In the genomic region with DNA sequence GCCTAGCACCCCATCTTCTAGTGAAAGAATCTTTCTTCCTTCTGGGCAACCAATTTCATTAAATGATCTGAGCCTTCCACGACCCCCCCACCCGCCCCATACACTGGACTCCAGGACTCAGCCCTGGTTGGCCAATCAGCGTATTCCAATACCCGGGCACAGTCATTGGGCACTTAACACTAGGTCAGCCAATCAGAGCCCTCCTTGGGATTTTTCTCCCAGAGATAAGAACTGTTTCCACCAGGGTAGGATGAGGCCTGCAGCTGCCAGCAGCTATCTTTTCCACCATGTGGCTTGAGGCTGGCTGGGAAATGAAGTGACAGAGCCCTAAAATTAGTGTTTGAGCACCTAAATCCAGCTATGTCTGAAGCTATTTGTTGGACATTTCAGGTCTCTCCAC, we compare ENCODE assay signal across 19 cellular contexts.
DNase-seq lines count a peak whose midpoint lies in the region; ATAC-seq, FAIRE-seq and TF ChIP-seq lines count a peak whose summit lies in the region.
"Had no signal": no experiment of that assay in that cellular context is flagged by ENCODE, and none has a peak within 500 bp of the region (broad histone marks: within the 10 kb centered on the region; RNA-seq: fewer than 3 reads in every experiment).

No MANE protein-coding gene starts in this region.

- no peak overlapping the region for H3K4me2 ChIP-seq in K562 (ENCODE audit: insufficient read depth, low read length)
- H3K4me2 ChIP-seq in OCI-LY7 (ENCODE audit: low read length) = no peak overlapping the region

- H3K9me2 ChIP-seq in OCI-LY7 (ENCODE audit: insufficient read depth, low read length) = no peaks in the 10 kb centered on the region

- intact Hi-C loops in K562 (cut with micrococcal nuclease) (no loop called here), OCI-LY7 (cut with micrococcal nuclease; ENCODE audit: unreplicated experiment) (no loop called here)

- H3K27ac ChIP-seq in K562 (ENCODE audit: extremely low read depth, low read depth, low read length) (no peak overlapping the region), layer of hippocampus (ENCODE audit: low read depth, low read length) (peak overlapping the region; percentile 27), temporal lobe (ENCODE audit: low read depth, low read length) (peak overlapping the region; percentile 46), OCI-LY7 (ENCODE audit: low read depth, low read length, poor library complexity, severe bottlenecking) (no peak overlapping the region)

- no peak for FAIRE-seq in K562 (lab: Jason Lieb, UNC)
- FAIRE-seq: RCC 7860 had no signal

- no peaks in the 10 kb centered on the region for H3K9me3 ChIP-seq in K562 (replicated peaks; ENCODE audit: control insufficient read depth, insufficient read depth, low read depth, low read length)
- no peaks in the 10 kb centered on the region for H3K9me3 ChIP-seq in OCI-LY7 (ENCODE audit: low read length)
- H3K9me3 ChIP-seq: HAP-1 had no signal

- no peak for ATAC-seq in K562

- H3K4me3 ChIP-seq in K562 (no peak overlapping the region), OCI-LY7 (ENCODE audit: low read depth, low read length, poor library complexity, severe bottlenecking) (no peak overlapping the region)
- H3K4me3 ChIP-seq: HAP-1 had no signal

- no peak for TF ChIP-seq EP300 in K562 (IDR thresholded peaks at IDR 0.05; ENCODE audit: low read length)

- no peaks in the 10 kb centered on the region for H4K20me1 ChIP-seq in K562 (replicated peaks; ENCODE audit: control insufficient read depth, insufficient read depth, low read length)
- no peaks in the 10 kb centered on the region for H4K20me1 ChIP-seq in OCI-LY7 (ENCODE audit: insufficient read depth, low read length)

- in situ Hi-C loops in K562 (cut with MboI) = no loop called here

- H3K27me3 ChIP-seq in K562 (ENCODE audit: control insufficient read depth in 2 of 2, insufficient read depth in 2 of 2, low read length in 2 of 2) (no peaks in the 10 kb centered on the region), layer of hippocampus (ENCODE audit: control insufficient read depth, insufficient read depth, low read length) (no peaks in the 10 kb centered on the region)

- no peak overlapping the region for H2AFZ ChIP-seq in K562 (ENCODE audit: low read depth, low read length)
- H2AFZ ChIP-seq in OCI-LY7 (ENCODE audit: low read length) = no peak overlapping the region

- no peaks in the 10 kb centered on the region for H3K36me3 ChIP-seq in K562 (ENCODE audit: control insufficient read depth, insufficient read depth, low read length)
- H3K36me3 ChIP-seq in OCI-LY7 (ENCODE audit: insufficient read depth, low read length) = no peaks in the 10 kb centered on the region
- H3K36me3 ChIP-seq: HAP-1 had no signal

- BruUV-seq in K562 (replicated peaks; lab: Mats Ljungman, UMichigan) (no TSS peak), OCI-LY7 (replicated peaks; lab: Mats Ljungman, UMichigan) (no TSS peak)

- TF ChIP-seq CTCF in K562 (IDR thresholded peaks at IDR 0.05 in 2 of 3, conservative IDR thresholded peaks at IDR 0.05 in 1 of 3; ENCODE audit: insufficient read depth in 2 of 3, low read depth in 1 of 3, low read length in 3 of 3) = no peak
- no peak for TF ChIP-seq CTCF in OCI-LY7 (conservative IDR thresholded peaks at IDR 0.05; ENCODE audit: low read length)

- POLR2A ChIA-PET in K562 (lab: Yijun Ruan, JAX) = no interaction called here
- POLR2A ChIA-PET in OCI-LY7 (lab: Charles Lee) = no interaction called here

- TF ChIP-seq POLR2A in K562 (conservative IDR thresholded peaks at IDR 0.05) = no peak

- no peaks in the 10 kb centered on the region for H3K79me2 ChIP-seq in K562 (ENCODE audit: control insufficient read depth, insufficient read depth, low read length)
- no peaks in the 10 kb centered on the region for H3K79me2 ChIP-seq in OCI-LY7 (ENCODE audit: insufficient read depth, low read depth, low read length)

- no peak for TF ChIP-seq RAD21 in K562 (CRISPR knock-in tag; conservative IDR thresholded peaks at IDR 0.05 in 1 of 2, IDR thresholded peaks at IDR 0.05 in 1 of 2)

- CTCF ChIA-PET in K562 (lab: Yijun Ruan, JAX; ENCODE audit: low intra/inter-chr PET ratio) = no interaction called here
- CTCF ChIA-PET in OCI-LY7 (lab: Charles Lee; ENCODE audit: unreplicated experiment) = no interaction called here

- 14% methylated on average over 4 of the region's 4 CpGs for WGBS in K562 (ENCODE audit: insufficient coverage, low coverage, missing lambda C conversion rate)

- H3K9me1 ChIP-seq in K562 (ENCODE audit: control insufficient read depth, insufficient read depth, low read length) = no peaks in the 10 kb centered on the region

- DNase-seq in LHCN-M2 (ENCODE audit: low read depth) (peak; percentile 4), K562 (ENCODE audit: extremely low read depth in 1 of 4, low spot score in 3 of 4) (peak in 3 of 4 experiments; percentile 30 to 37 (median 33)), OCI-LY7 (ENCODE audit: low spot score) (no peak), OCI-M2 (lab: John Stamatoyannopoulos, UW; ENCODE audit: unreplicated experiment) (no peak)
- DNase-seq in activated CD4-positive, alpha-beta T cell treated with anti-CD3 and anti-CD28 coated beads, Interleukin-2, amount 50 U/mL, for 4 hours = no peak
- DNase-seq: ACHN, AML-193, COR-L47, DMS53, KG1, NCI-H1048, NCI-H1436 treated with DMSO at 0.1 percent for 48 hours, NCI-H2081, NCI-H510A, SHP77 treated with DMSO at 0.1 percent for 48 hours had no signal

- H3K4me1 ChIP-seq in K562 (replicated peaks in 1 of 2; ENCODE audit: control insufficient read depth in 2 of 2, insufficient read depth in 2 of 2, low read length in 2 of 2) (peaks cover 0 to 3% of the 10 kb centered on the region in 2 experiments; a peak in 3 of 5 replicates), OCI-LY7 (ENCODE audit: insufficient read depth, low read length, poor library complexity, severe bottlenecking) (no peaks in the 10 kb centered on the region)
- H3K4me1 ChIP-seq: HAP-1 had no signal

- no peak overlapping the region for H3K9ac ChIP-seq in K562 (ENCODE audit: insufficient read depth in 1 of 2, low read depth in 2 of 2, low read length in 2 of 2)

TF ChIP-seq in K562, 482 proteins besides CTCF, POLR2A, EP300 and RAD21:
- no peak for TF ChIP-seq BDP1 (IDR thresholded peaks at IDR 0.05; ENCODE audit: insufficient read depth, insufficient read length)
- peak; percentile 16; the same call in 1 of the 2 replicates for TF ChIP-seq TCF3 (CRISPR knock-in tag; IDR thresholded peaks at IDR 0.05)
- no peak for TF ChIP-seq ZNF696 (CRISPR knock-in tag; conservative IDR thresholded peaks at IDR 0.05)

Comparison
In these comparisons a context has a peak if more than half of its experiments do, and no peak if none do; other contexts are left out.
1. DNase-seq: peak in LHCN-M2 (single experiment) and K562 (3 of 4); none in OCI-LY7 (single experiment), OCI-M2 (single experiment) and activated CD4-positive, alpha-beta T cell treated with anti-CD3 and anti-CD28 coated beads, Interleukin-2, amount 50 U/mL, for 4 hours (0 of 2).
2. H3K27ac ChIP-seq: peak in layer of hippocampus (single experiment) and temporal lobe (single experiment); none in K562 (single experiment) and OCI-LY7 (single experiment).